1 cellular context compared by ENCODE assay signal in genomic region chr3:41026394-41027177, GRCh38.
A peak's percentile ranks its signal among the peaks of the same experiment; 100 is the strongest.
TF ChIP-seq lines count a peak whose summit lies in the region.

No MANE protein-coding gene starts in this region.

TF ChIP-seq in K562, 482 proteins besides CTCF, POLR2A, EP300 and RAD21 (continued from another document and continues in another):
- TF ChIP-seq ZNF318 (IDR thresholded peaks at IDR 0.05; ENCODE audit: borderline replicate concordance in 1 of 2, low read depth in 1 of 2) (no peak), ARNT (IDR thresholded peaks at IDR 0.05) (no peak), SMARCC2 (IDR thresholded peaks at IDR 0.05; ENCODE audit: low read depth) (0 out of 2 replicates have a peak, but pooled peaks have one; percentile 57), SRF (CRISPR knock-in tag; IDR thresholded peaks at IDR 0.05) (peak in 1 of 2 experiments; percentile 26; a peak in 1 of 4 replicates), CHD1 (IDR thresholded peaks at IDR 0.05; ENCODE audit: low read length) (no peak), ZKSCAN3 (CRISPR knock-in tag; IDR thresholded peaks at IDR 0.05) (no peak), KLF6 (CRISPR knock-in tag; IDR thresholded peaks at IDR 0.05; ENCODE audit: borderline replicate concordance) (no peak), NELFE (IDR thresholded peaks at IDR 0.05; ENCODE audit: insufficient read depth, insufficient read length) (no peak), PPARD (CRISPR knock-in tag; IDR thresholded peaks at IDR 0.05) (no peak), ZNF24 (IDR thresholded peaks at IDR 0.05) (no peak), ZNF384 (IDR thresholded peaks at IDR 0.05; ENCODE audit: low read depth, low read length) (no peak), RBM25 (IDR thresholded peaks at IDR 0.05; ENCODE audit: low read depth, low read length, severe bottlenecking) (no peak), ZSCAN29 (IDR thresholded peaks at IDR 0.05) (no peak), THAP12 (CRISPR knock-in tag; IDR thresholded peaks at IDR 0.05) (no peak), ZNF407 (IDR thresholded peaks at IDR 0.05; ENCODE audit: low read depth) (no peak), TEAD1 (CRISPR knock-in tag; IDR thresholded peaks at IDR 0.05) (0 out of 4 replicates have a peak, but pooled peaks of 1 of the 2 experiments have one; percentile 21), GMEB1 (CRISPR knock-in tag; IDR thresholded peaks at IDR 0.05) (no peak), FOS (IDR thresholded peaks at IDR 0.05; ENCODE audit: extremely low read depth, insufficient read length) (no peak), ZNF133 (CRISPR knock-in tag; IDR thresholded peaks at IDR 0.05) (no peak), ZFP1 (CRISPR knock-in tag; IDR thresholded peaks at IDR 0.05) (no peak), BRD4 (IDR thresholded peaks at IDR 0.05) (no peak), RBM15 (IDR thresholded peaks at IDR 0.05; ENCODE audit: insufficient read depth, low read length) (no peak)
- TF ChIP-seq, protein P1, sequence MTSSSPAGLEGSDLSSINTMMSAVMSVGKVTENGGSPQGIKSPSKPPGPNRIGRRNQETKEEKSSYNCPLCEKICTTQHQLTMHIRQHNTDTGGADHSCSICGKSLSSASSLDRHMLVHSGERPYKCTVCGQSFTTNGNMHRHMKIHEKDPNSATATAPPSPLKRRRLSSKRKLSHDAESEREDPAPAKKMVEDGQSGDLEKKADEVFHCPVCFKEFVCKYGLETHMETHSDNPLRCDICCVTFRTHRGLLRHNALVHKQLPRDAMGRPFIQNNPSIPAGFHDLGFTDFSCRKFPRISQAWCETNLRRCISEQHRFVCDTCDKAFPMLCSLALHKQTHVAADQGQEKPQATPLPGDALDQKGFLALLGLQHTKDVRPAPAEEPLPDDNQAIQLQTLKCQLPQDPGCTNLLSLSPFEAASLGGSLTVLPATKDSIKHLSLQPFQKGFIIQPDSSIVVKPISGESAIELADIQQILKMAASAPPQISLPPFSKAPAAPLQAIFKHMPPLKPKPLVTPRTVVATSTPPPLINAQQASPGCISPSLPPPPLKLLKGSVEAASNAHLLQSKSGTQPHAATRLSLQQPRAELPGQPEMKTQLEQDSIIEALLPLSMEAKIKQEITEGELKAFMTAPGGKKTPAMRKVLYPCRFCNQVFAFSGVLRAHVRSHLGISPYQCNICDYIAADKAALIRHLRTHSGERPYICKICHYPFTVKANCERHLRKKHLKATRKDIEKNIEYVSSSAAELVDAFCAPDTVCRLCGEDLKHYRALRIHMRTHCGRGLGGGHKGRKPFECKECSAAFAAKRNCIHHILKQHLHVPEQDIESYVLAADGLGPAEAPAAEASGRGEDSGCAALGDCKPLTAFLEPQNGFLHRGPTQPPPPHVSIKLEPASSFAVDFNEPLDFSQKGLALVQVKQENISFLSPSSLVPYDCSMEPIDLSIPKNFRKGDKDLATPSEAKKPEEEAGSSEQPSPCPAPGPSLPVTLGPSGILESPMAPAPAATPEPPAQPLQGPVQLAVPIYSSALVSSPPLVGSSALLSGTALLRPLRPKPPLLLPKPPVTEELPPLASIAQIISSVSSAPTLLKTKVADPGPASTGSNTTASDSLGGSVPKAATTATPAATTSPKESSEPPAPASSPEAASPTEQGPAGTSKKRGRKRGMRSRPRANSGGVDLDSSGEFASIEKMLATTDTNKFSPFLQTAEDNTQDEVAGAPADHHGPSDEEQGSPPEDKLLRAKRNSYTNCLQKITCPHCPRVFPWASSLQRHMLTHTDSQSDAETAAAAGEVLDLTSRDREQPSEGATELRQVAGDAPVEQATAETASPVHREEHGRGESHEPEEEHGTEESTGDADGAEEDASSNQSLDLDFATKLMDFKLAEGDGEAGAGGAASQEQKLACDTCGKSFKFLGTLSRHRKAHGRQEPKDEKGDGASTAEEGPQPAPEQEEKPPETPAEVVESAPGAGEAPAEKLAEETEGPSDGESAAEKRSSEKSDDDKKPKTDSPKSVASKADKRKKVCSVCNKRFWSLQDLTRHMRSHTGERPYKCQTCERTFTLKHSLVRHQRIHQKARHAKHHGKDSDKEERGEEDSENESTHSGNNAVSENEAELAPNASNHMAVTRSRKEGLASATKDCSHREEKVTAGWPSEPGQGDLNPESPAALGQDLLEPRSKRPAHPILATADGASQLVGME (CRISPR knock-in tag; IDR thresholded peaks at IDR 0.05) = 0 out of 2 replicates have a peak, but pooled peaks have one; percentile 51
- TF ChIP-seq, protein P2, sequence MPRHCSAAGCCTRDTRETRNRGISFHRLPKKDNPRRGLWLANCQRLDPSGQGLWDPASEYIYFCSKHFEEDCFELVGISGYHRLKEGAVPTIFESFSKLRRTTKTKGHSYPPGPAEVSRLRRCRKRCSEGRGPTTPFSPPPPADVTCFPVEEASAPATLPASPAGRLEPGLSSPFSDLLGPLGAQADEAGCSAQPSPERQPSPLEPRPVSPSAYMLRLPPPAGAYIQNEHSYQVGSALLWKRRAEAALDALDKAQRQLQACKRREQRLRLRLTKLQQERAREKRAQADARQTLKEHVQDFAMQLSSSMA (CRISPR knock-in tag; IDR thresholded peaks at IDR 0.05) = no peak
